ENCODE assay signal across 8 cellular contexts in the genomic region with DNA sequence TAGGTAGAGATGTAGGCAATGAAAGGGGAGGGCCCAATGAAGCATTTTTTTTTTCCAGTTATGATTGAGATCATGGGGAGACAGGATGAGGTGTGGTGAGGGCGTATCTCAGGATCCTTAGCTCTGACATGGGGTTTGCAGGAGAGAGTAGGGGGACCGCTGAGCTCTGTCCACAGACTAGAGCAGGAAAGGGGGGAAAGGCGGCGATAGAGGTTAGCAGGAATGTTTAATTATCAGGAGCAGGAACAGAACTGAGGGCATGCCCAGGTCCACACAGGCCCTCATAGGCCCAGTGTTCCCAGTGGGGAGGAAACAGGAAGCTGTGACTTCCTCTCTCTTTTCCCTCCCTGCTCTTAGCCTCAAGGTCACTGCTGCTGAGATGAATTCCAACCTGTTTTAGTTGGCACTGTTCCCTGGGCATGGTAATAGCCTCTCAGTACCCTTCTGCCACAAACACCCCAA. TPM values are rescaled to one million over a fixed set of nuclear protein-coding genes. Genes with fewer than 3 reads are reported as not detected.
DNase-seq lines count a peak whose midpoint lies in the region; ATAC-seq, FAIRE-seq and TF ChIP-seq lines count a peak whose summit lies in the region.

No MANE protein-coding gene starts in this region.

- peak overlapping the region; percentile 32 for H3K4ac ChIP-seq in H1 (replicated peaks; ENCODE audit: insufficient read length, low read depth, low read length)

- peak; percentile 66 for DNase-seq in activated CD4-positive, alpha-beta T cell treated with anti-CD3 and anti-CD28 coated beads, Interleukin-2, amount 10 ng/mL, durations not matched to agents 24 days and 14 days
- no peak for DNase-seq in activated CD4-positive, alpha-beta T cell treated with anti-CD3 and anti-CD28 coated beads, Interleukin-2, amount 50 U/mL, for 48 hours
- DNase-seq in SJCRH30: peak; percentile 49 to 76
- no peak for DNase-seq in H1 (ENCODE audit: low read depth in 1 of 2, low spot score in 2 of 2)
- no peak for DNase-seq in neural crest cell (ENCODE audit: low read depth, low spot score)
- no peak for DNase-seq in superior temporal gyrus (ENCODE audit: extremely low spot score)
- DNase-seq in cerebellum (ENCODE audit: low spot score): no peak

- no peaks in the 10 kb centered on the region for H3K79me2 ChIP-seq in H1 (ENCODE audit: control insufficient read depth in 1 of 2, insufficient read depth in 2 of 2, low read length in 2 of 2)

- intact Hi-C loops in activated CD4-positive, alpha-beta T cell treated with anti-CD3 and anti-CD28 coated beads, Interleukin-2, amount 10 ng/mL, durations not matched to agents 24 days and 14 days (cut with micrococcal nuclease): no loop called here

- no peak overlapping the region for H3K9ac ChIP-seq in H1 (replicated peaks in 1 of 4; ENCODE audit: extremely low read depth in 1 of 4, low read depth in 3 of 4, low read length in 3 of 4)

- H2BK15ac ChIP-seq in H1 (ENCODE audit: low read length): 0 out of 2 replicates have a peak overlapping the region, but pooled peaks have one; percentile 31

- H3K4me1 Mint-ChIP-seq in activated CD4-positive, alpha-beta T cell treated with anti-CD3 and anti-CD28 coated beads, Interleukin-2, amount 10 ng/mL, durations not matched to agents 24 days and 14 days: peaks cover 40% of the 10 kb centered on the region
- peaks cover 31% of the 10 kb centered on the region for H3K4me1 Mint-ChIP-seq in neural crest cell

- H3K23ac ChIP-seq in H1 (ENCODE audit: insufficient read length): no peak overlapping the region

- H2AFZ ChIP-seq in H1 (ENCODE audit: low read length): no peak overlapping the region

- H3K18ac ChIP-seq in H1 (ENCODE audit: extremely low read depth, low read length): no peak overlapping the region

- H3K23me2 ChIP-seq in H1 (ENCODE audit: low read depth, low read length): no peaks in the 10 kb centered on the region

- H4K8ac ChIP-seq in H1 (ENCODE audit: extremely low read depth, insufficient read depth, low read length): no peak overlapping the region

- H3K14ac ChIP-seq in H1 (ENCODE audit: insufficient read length): no peak overlapping the region

- peak overlapping the region; percentile 19 for H3K27ac ChIP-seq in SJCRH30
- H3K27ac ChIP-seq in H1 (ENCODE audit: low read depth, low read length): no peak overlapping the region

- H3K27ac Mint-ChIP-seq in activated CD4-positive, alpha-beta T cell treated with anti-CD3 and anti-CD28 coated beads, Interleukin-2, amount 10 ng/mL, durations not matched to agents 24 days and 14 days: peak overlapping the region; percentile 84
- H3K27ac Mint-ChIP-seq in neural crest cell (ENCODE audit: unreplicated experiment): peak overlapping the region; percentile 91

- no peak overlapping the region for H2BK12ac ChIP-seq in H1 (ENCODE audit: low read depth, low read length)

- TF ChIP-seq EP300 in H1 (IDR thresholded peaks at IDR 0.05; ENCODE audit: borderline replicate concordance in 1 of 2, low read depth in 2 of 2, low read length in 2 of 2): no peak

- no peak for ATAC-seq in GM18907 (IDR thresholded peaks at IDR 0.05; ENCODE audit: unreplicated experiment)

- H3K36me3 ChIP-seq in SJCRH30 (0 out of 2 replicates have a peak, but pooled peaks cover 1% of the 10 kb centered on the region), H1 (ENCODE audit: control insufficient read depth in 2 of 4, insufficient read depth in 4 of 4, low read length in 3 of 4) (no peaks in the 10 kb centered on the region)

- CTCF ChIA-PET in H1 (lab: Charles Lee; ENCODE audit: partially characterized antibody): interaction anchor here (0.5 to 5.3 kb wide), 8 partner anchors 11 to 407 kb away, joined by 3 to 49 read pairs (median 3); no protein-coding TSS in a partner anchor

- H3K27me3 Mint-ChIP-seq in activated CD4-positive, alpha-beta T cell treated with anti-CD3 and anti-CD28 coated beads, Interleukin-2, amount 10 ng/mL, durations not matched to agents 24 days and 14 days: no peaks in the 10 kb centered on the region
- no peaks in the 10 kb centered on the region for H3K27me3 Mint-ChIP-seq in neural crest cell (ENCODE audit: low read depth)

- no peak for TF ChIP-seq RAD21 in H1 (IDR thresholded peaks at IDR 0.05 in 1 of 2, conservative IDR thresholded peaks at IDR 0.05 in 1 of 2; ENCODE audit: low read depth in 2 of 2, low read length in 2 of 2)

- H2AK5ac ChIP-seq in H1 (ENCODE audit: low read depth, low read length): no peak overlapping the region

- no peaks in the 10 kb centered on the region for H3K9me3 Mint-ChIP-seq in activated CD4-positive, alpha-beta T cell treated with anti-CD3 and anti-CD28 coated beads, Interleukin-2, amount 10 ng/mL, durations not matched to agents 24 days and 14 days
- no peaks in the 10 kb centered on the region for H3K9me3 Mint-ChIP-seq in neural crest cell

- H4K20me1 ChIP-seq in H1 (replicated peaks in 1 of 2; ENCODE audit: control insufficient read depth in 1 of 2, insufficient read depth in 2 of 2, low read length in 2 of 2): no peaks in the 10 kb centered on the region

- TF ChIP-seq POLR2A in H1 (IDR thresholded peaks at IDR 0.05; ENCODE audit: control extremely low read depth in 1 of 2, low read depth in 2 of 2, low read length in 2 of 2): no peak; a peak in 1 of 3 replicates

- peaks cover 14% of the 10 kb centered on the region for H3K36me3 Mint-ChIP-seq in activated CD4-positive, alpha-beta T cell treated with anti-CD3 and anti-CD28 coated beads, Interleukin-2, amount 10 ng/mL, durations not matched to agents 24 days and 14 days (ENCODE audit: low read depth)
- no peaks in the 10 kb centered on the region for H3K36me3 Mint-ChIP-seq in neural crest cell (ENCODE audit: low read depth)

- H2BK5ac ChIP-seq in H1 (ENCODE audit: low read depth, low read length): no peak overlapping the region

- H3K4me3 Mint-ChIP-seq in activated CD4-positive, alpha-beta T cell treated with anti-CD3 and anti-CD28 coated beads, Interleukin-2, amount 10 ng/mL, durations not matched to agents 24 days and 14 days: peak overlapping the region; percentile 7
- H3K4me3 Mint-ChIP-seq in neural crest cell: peak overlapping the region; percentile 70

- no peaks in the 10 kb centered on the region for H3K27me3 ChIP-seq in SJCRH30
- no peaks in the 10 kb centered on the region for H3K27me3 ChIP-seq in H1 (replicated peaks in 1 of 4; ENCODE audit: control insufficient read depth in 3 of 4, extremely low read depth in 1 of 4, insufficient read depth in 3 of 4, low read length in 3 of 4)

- 91% methylated on average over 4 of the region's 4 CpGs; no CpG with 5 or more reads in 1 of the 2 experiments for WGBS in H1 (ENCODE audit: extremely low coverage in 1 of 2, insufficient coverage in 1 of 2, insufficient read length in 1 of 2, insufficient replicate concordance in 2 of 2, low coverage in 1 of 2, low lambda C conversion rate in 2 of 2, missing lambda C conversion rate in 1 of 2), 2 experiments

- no peak overlapping the region for H3K4me2 ChIP-seq in H1 (ENCODE audit: insufficient read depth in 1 of 2, low read depth in 2 of 2, low read length in 2 of 2)

- no peak for FAIRE-seq in H1 (lab: Jason Lieb, UNC)

- POLR2A ChIA-PET in H1 (lab: Charles Lee; ENCODE audit: partially characterized antibody): interaction anchor here (0.6 to 4.8 kb wide), 14 partner anchors 10 to 817 kb away, joined by 3 to 27 read pairs (median 4); partner anchors contain the start of gene ARHGEF2

- no peak overlapping the region for H2BK120ac ChIP-seq in H1 (replicated peaks; ENCODE audit: low read depth, low read length)

- H3K56ac ChIP-seq in H1 (replicated peaks; ENCODE audit: insufficient read length, low read depth, low read length): no peak overlapping the region

- H3K9me3 ChIP-seq in SJCRH30 (replicated peaks) (no peaks in the 10 kb centered on the region), H1 (ENCODE audit: insufficient read depth in 2 of 2, low read depth in 1 of 2, low read length in 1 of 2) (no peaks in the 10 kb centered on the region)

- TF ChIP-seq CTCF in H1 (IDR thresholded peaks at IDR 0.05; ENCODE audit: control extremely low read depth in 1 of 3, insufficient read depth in 1 of 3, low read depth in 1 of 3, low read length in 3 of 3) (no peak), neural crest cell (conservative IDR thresholded peaks at IDR 0.05) (no peak)

- H3K4me1 ChIP-seq in SJCRH30 (peaks cover 32% of the 10 kb centered on the region), H1 (replicated peaks in 1 of 4; ENCODE audit: control insufficient read depth in 3 of 4, insufficient read depth in 4 of 4, low read length in 3 of 4) (peaks cover 0 to 7% (median 0%) of the 10 kb centered on the region in 4 experiments; a peak in 3 of 7 replicates)

- H3K4me3 ChIP-seq in SJCRH30 (no peak overlapping the region), H1 (ENCODE audit: extremely low read depth in 1 of 4, insufficient read depth in 2 of 4, low read depth in 3 of 4, low read length in 4 of 4) (no peak overlapping the region)

- H2BK20ac ChIP-seq in H1 (ENCODE audit: low read length): no peak overlapping the region

- no peak overlapping the region for H4K91ac ChIP-seq in H1 (replicated peaks; ENCODE audit: insufficient read length, low read length)

- no peak overlapping the region for H4K5ac ChIP-seq in H1 (ENCODE audit: insufficient read length, low read depth, low read length)

- H3K79me1 ChIP-seq in H1 (ENCODE audit: low read depth, low read length): no peaks in the 10 kb centered on the region

RNA-seq across cellular contexts. Expression of gene RXFP4, which starts 0.9 kb away (rescaled TPM):
- total RNA-seq in activated CD4-positive, alpha-beta T cell treated with anti-CD3 and anti-CD28 coated beads, Interleukin-2, amount 10 ng/mL, durations not matched to agents 24 days and 14 days: not detected in 2 replicates
- total RNA-seq in SJCRH30 (2014; rRNA removed; shearing (Covaris generic)): 0.08 TPM in 1 of 2 replicates, not detected in the other
- not detected in 2 replicates for total RNA-seq in H1 (2021; fragmentation: NEBNext Ultra II Directional; extraction: Animal tissue kit (Norgen Biotek cat#: 25700))
- polyA plus RNA-seq in H1 (2011; rRNA removed): 0.09 TPM in 1 of 2 replicates, not detected in the other
- not detected for polyA plus RNA-seq in H1 (2011; cell fraction: cytosol; rRNA removed)
- polyA plus RNA-seq in H1 (2011; cell fraction: nucleus; rRNA removed): not detected
- polyA plus RNA-seq in H1 (2012, experiment 1 of 2): 0.18 TPM in 1 of 4 replicates, not detected in the others
- polyA plus RNA-seq in H1 (2012, experiment 2 of 2): not detected
- polyA plus RNA-seq in H1 (2013, experiment 1 of 2): not detected
- polyA plus RNA-seq in H1 (2013, experiment 2 of 2): not detected
- 0.15 TPM in 1 of 2 replicates, not detected in the other for polyA minus RNA-seq in H1 (2011; rRNA and poly(A)+ RNA removed)
- polyA minus RNA-seq in H1 (2011; cell fraction: cytosol; rRNA and poly(A)+ RNA removed): not detected
- polyA minus RNA-seq in H1 (2011; cell fraction: nucleus; rRNA and poly(A)+ RNA removed): 0.70 TPM
- total RNA-seq in neural crest cell (not detected in 2 replicates), cerebellum (not detected)

RNA-seq across cellular contexts. Expression of gene KHDC4, which starts 6.3 kb away (rescaled TPM):
- 82.9 and 92.2 TPM in 2 replicates for total RNA-seq in activated CD4-positive, alpha-beta T cell treated with anti-CD3 and anti-CD28 coated beads, Interleukin-2, amount 10 ng/mL, durations not matched to agents 24 days and 14 days
- 36.4 and 52.1 TPM in 2 replicates for total RNA-seq in SJCRH30 (2014; rRNA removed; shearing (Covaris generic))
- total RNA-seq in H1 (2021; fragmentation: NEBNext Ultra II Directional; extraction: Animal tissue kit (Norgen Biotek cat#: 25700)): 53.4 and 56.6 TPM in 2 replicates
- polyA plus RNA-seq in H1 (2011; rRNA removed): 59.9 and 81.1 TPM in 2 replicates
- polyA plus RNA-seq in H1 (2011; cell fraction: cytosol; rRNA removed): 82.9 TPM
- 112 TPM for polyA plus RNA-seq in H1 (2011; cell fraction: nucleus; rRNA removed)
- polyA plus RNA-seq in H1 (2012, experiment 1 of 2): 50.2 to 59.1 TPM (median 55.5 TPM) in 4 replicates
- 11.6 TPM for polyA plus RNA-seq in H1 (2012, experiment 2 of 2)
- 46.7 TPM for polyA plus RNA-seq in H1 (2013, experiment 1 of 2)
- polyA plus RNA-seq in H1 (2013, experiment 2 of 2): 44.1 TPM
- 89.4 and 120 TPM in 2 replicates for polyA minus RNA-seq in H1 (2011; rRNA and poly(A)+ RNA removed)
- polyA minus RNA-seq in H1 (2011; cell fraction: cytosol; rRNA and poly(A)+ RNA removed): 50.6 TPM
- polyA minus RNA-seq in H1 (2011; cell fraction: nucleus; rRNA and poly(A)+ RNA removed): 103 TPM
- 69.9 and 71.2 TPM in 2 replicates for total RNA-seq in neural crest cell
- 43.2 TPM for total RNA-seq in cerebellum

RNA-seq across cellular contexts. Expression of gene RIT1, which starts 29.4 kb away (rescaled TPM):
- 17.9 and 21.7 TPM in 2 replicates for total RNA-seq in activated CD4-positive, alpha-beta T cell treated with anti-CD3 and anti-CD28 coated beads, Interleukin-2, amount 10 ng/mL, durations not matched to agents 24 days and 14 days
- 19.4 and 26.0 TPM in 2 replicates for total RNA-seq in SJCRH30 (2014; rRNA removed; shearing (Covaris generic))
- total RNA-seq in H1 (2021; fragmentation: NEBNext Ultra II Directional; extraction: Animal tissue kit (Norgen Biotek cat#: 25700)): 25.3 TPM in 2 replicates
- polyA plus RNA-seq in H1 (2011; rRNA removed): 19.7 and 26.8 TPM in 2 replicates
- 26.9 TPM for polyA plus RNA-seq in H1 (2011; cell fraction: cytosol; rRNA removed)
- polyA plus RNA-seq in H1 (2011; cell fraction: nucleus; rRNA removed): 10.2 TPM
- 25.7 to 29.6 TPM (median 27.8 TPM) in 4 replicates for polyA plus RNA-seq in H1 (2012, experiment 1 of 2)
- 3.2 TPM for polyA plus RNA-seq in H1 (2012, experiment 2 of 2)
- polyA plus RNA-seq in H1 (2013, experiment 1 of 2): 8.1 TPM
- 8.5 TPM for polyA plus RNA-seq in H1 (2013, experiment 2 of 2)
- polyA minus RNA-seq in H1 (2011; rRNA and poly(A)+ RNA removed): 41.7 and 49.5 TPM in 2 replicates
- polyA minus RNA-seq in H1 (2011; cell fraction: cytosol; rRNA and poly(A)+ RNA removed): 18.3 TPM
- 14.1 TPM for polyA minus RNA-seq in H1 (2011; cell fraction: nucleus; rRNA and poly(A)+ RNA removed)
- total RNA-seq in neural crest cell (34.5 and 35.3 TPM in 2 replicates), cerebellum (26.2 TPM)

RNA-seq across cellular contexts. Expression of gene ARHGEF2, which starts 37.8 kb away (rescaled TPM):
- total RNA-seq in activated CD4-positive, alpha-beta T cell treated with anti-CD3 and anti-CD28 coated beads, Interleukin-2, amount 10 ng/mL, durations not matched to agents 24 days and 14 days: 189 and 198 TPM in 2 replicates
- total RNA-seq in SJCRH30 (2014; rRNA removed; shearing (Covaris generic)): 152 and 167 TPM in 2 replicates
- 68.3 and 80.5 TPM in 2 replicates for total RNA-seq in H1 (2021; fragmentation: NEBNext Ultra II Directional; extraction: Animal tissue kit (Norgen Biotek cat#: 25700))
- 42.7 and 55.0 TPM in 2 replicates for polyA plus RNA-seq in H1 (2011; rRNA removed)
- polyA plus RNA-seq in H1 (2011; cell fraction: cytosol; rRNA removed): 36.0 TPM
- polyA plus RNA-seq in H1 (2011; cell fraction: nucleus; rRNA removed): 102 TPM
- 54.6 to 83.3 TPM (median 61.5 TPM) in 4 replicates for polyA plus RNA-seq in H1 (2012, experiment 1 of 2)
- 40.4 TPM for polyA plus RNA-seq in H1 (2012, experiment 2 of 2)
- polyA plus RNA-seq in H1 (2013, experiment 1 of 2): 27.1 TPM
- polyA plus RNA-seq in H1 (2013, experiment 2 of 2): 27.2 TPM
- polyA minus RNA-seq in H1 (2011; rRNA and poly(A)+ RNA removed): 67.3 and 87.2 TPM in 2 replicates
- 29.9 TPM for polyA minus RNA-seq in H1 (2011; cell fraction: cytosol; rRNA and poly(A)+ RNA removed)
- 75.9 TPM for polyA minus RNA-seq in H1 (2011; cell fraction: nucleus; rRNA and poly(A)+ RNA removed)
- total RNA-seq in neural crest cell: 97.6 and 101 TPM in 2 replicates
- total RNA-seq in cerebellum: 78.8 TPM

Comparison
In these comparisons a context has a peak if more than half of its experiments do, and no peak if none do; other contexts are left out.
1. DNase-seq: peak in activated CD4-positive, alpha-beta T cell treated with anti-CD3 and anti-CD28 coated beads, Interleukin-2, amount 10 ng/mL, durations not matched to agents 24 days and 14 days (single experiment) and SJCRH30 (2 of 2); none in activated CD4-positive, alpha-beta T cell treated with anti-CD3 and anti-CD28 coated beads, Interleukin-2, amount 50 U/mL, for 48 hours (0 of 2), H1 (0 of 2), neural crest cell (single experiment), superior temporal gyrus (single experiment) and cerebellum (single experiment).